Comparison of ENCODE assay signal across 21 cellular contexts in the genomic region with DNA sequence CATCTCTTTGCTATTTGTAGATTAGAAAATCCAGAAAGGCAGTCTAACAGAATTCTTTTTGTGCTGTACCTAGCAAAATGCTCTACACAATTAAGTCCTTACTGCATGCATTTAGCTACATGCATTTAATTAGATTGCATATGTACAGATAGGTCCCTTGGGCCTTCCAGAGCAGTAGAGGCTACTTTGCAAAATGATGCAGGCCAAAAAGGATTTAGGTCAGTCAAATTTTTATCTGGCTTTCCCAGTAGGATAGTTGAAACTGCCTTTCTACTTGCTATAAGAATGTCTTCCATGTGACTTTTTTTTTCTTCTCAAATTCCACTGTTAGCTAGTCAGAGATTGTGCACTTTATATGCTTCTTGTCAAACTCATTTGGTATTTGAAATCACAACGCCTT. TPM values are rescaled to one million over a fixed set of nuclear protein-coding genes. Genes with fewer than 3 reads are reported as not detected.
"Had no signal": no experiment of that assay in that cellular context is flagged by ENCODE, and none has a peak within 500 bp of the region (broad histone marks: within the 10 kb centered on the region; RNA-seq: fewer than 3 reads in every experiment).

No MANE protein-coding gene starts in this region.

- H3K36me3 Mint-ChIP-seq: naive thymus-derived CD8-positive, alpha-beta T cell had no signal

- ATAC-seq: esophagus mucosa; heart left ventricle; left colon; left ventricle myocardium superior; mucosa of descending colon; naive thymus-derived CD8-positive, alpha-beta T cell; right cardiac atrium had no signal

- DNase-seq: cortex of kidney; effector CD8-positive, alpha-beta T cell; heart left ventricle; hippocampal formation; left colon; left ventricle myocardium superior; mesenchymal stem cell; mucosa of descending colon; naive thymus-derived CD8-positive, alpha-beta T cell; right cardiac atrium; small intestine; stimulated activated CD4-positive, alpha-beta T cell treated with anti-CD3 and anti-CD28 coated beads, Interleukin-12 subunit alpha, Interleukin-12 subunit beta, amount 100 ng/mL, for 4 hours; stimulated activated naive CD4-positive, alpha-beta T cell; stomach; substantia nigra; transverse colon had no signal

- H3K27ac ChIP-seq: dorsolateral prefrontal cortex, heart left ventricle, stomach, thoracic aorta, transverse colon had no signal

- H3K27ac Mint-ChIP-seq: naive thymus-derived CD8-positive, alpha-beta T cell had no signal

- H3K4me3 Mint-ChIP-seq: naive thymus-derived CD8-positive, alpha-beta T cell; neural crest cell had no signal

- H3K4me1 ChIP-seq: heart left ventricle, stomach, transverse colon had no signal

- H3K9me3 Mint-ChIP-seq: neural crest cell had no signal

- H3K27me3 Mint-ChIP-seq: naive thymus-derived CD8-positive, alpha-beta T cell had no signal

- H3K27me3 ChIP-seq: dorsolateral prefrontal cortex, heart left ventricle, stomach, transverse colon had no signal

- H3K4me3 ChIP-seq: dorsolateral prefrontal cortex, heart left ventricle, lung, mucosa of descending colon, stomach, thoracic aorta, transverse colon had no signal

- H3K36me3 ChIP-seq: heart left ventricle, stomach, thoracic aorta, transverse colon had no signal

- H3K9me3 ChIP-seq: mucosa of descending colon, stomach, thoracic aorta, transverse colon had no signal

- H3K4me1 Mint-ChIP-seq: naive thymus-derived CD8-positive, alpha-beta T cell had no signal

RNA-seq across cellular contexts. Expression of a gene that starts 19.3 kb away (rescaled TPM):
- total RNA-seq: naive thymus-derived CD8-positive, alpha-beta T cell had no signal
